29 cellular contexts compared by ENCODE assay signal in the genomic region with DNA sequence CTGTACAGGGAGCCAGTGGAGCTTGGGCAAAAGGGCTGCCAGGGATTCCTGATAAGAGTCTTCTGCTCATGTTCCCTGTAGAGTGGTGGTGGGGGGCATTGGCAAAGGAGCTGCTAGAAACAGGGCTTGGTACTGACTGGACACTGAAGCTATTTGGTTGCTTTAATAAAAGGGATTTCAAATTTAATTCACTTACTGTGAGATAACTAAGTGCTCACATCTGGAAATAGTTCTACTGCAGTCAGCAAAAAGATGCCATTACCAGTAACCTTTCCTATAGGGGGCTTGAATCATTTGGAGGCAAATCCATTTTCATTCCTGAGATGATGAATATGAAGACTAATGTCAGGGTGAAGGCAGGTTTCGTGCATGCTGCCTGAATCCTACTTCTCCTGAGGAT.
"Had no signal": no experiment of that assay in that cellular context is flagged by ENCODE, and none has a peak within 500 bp of the region (broad histone marks: within the 10 kb centered on the region; RNA-seq: fewer than 3 reads in every experiment).

No MANE protein-coding gene starts in this region.

- H3K4me1 Mint-ChIP-seq: stimulated activated effector memory CD8-positive, alpha-beta T cell treated with anti-CD3 and anti-CD28 coated beads, Interleukin-12 subunit alpha, Interleukin-12 subunit beta, amount 100 ng/mL, for 72 hours; stimulated activated memory B cell treated with anti-CD40 and anti-IgM and Interleukin-4, amounts not matched to agents 10 μg/mL and 1 μg/mL and 100 μg/mL, for 72 hours; stimulated activated naive B cell treated with anti-CD40 and anti-IgM and Interleukin-4, amounts not matched to agents 10 μg/mL and 1 μg/mL and 100 μg/mL, for 72 hours; stimulated activated naive CD8-positive, alpha-beta T cell treated with anti-CD3 and anti-CD28 coated beads, Interleukin-15, amount 100 ng/mL, for 72 hours had no signal

- H3K36me3 ChIP-seq: stomach, suprapubic skin, thoracic aorta, thyroid gland, tibial artery, tibial nerve, transverse colon, upper lobe of left lung, upper lobe of right lung, uterus, vagina had no signal

- H3K4me3 Mint-ChIP-seq: stimulated activated effector memory CD8-positive, alpha-beta T cell treated with anti-CD3 and anti-CD28 coated beads, Interleukin-12 subunit alpha, Interleukin-12 subunit beta, amount 100 ng/mL, for 72 hours; stimulated activated memory B cell treated with anti-CD40 and anti-IgM and Interleukin-4, amounts not matched to agents 10 μg/mL and 1 μg/mL and 100 μg/mL, for 72 hours; stimulated activated naive B cell treated with anti-CD40 and anti-IgM and Interleukin-4, amounts not matched to agents 10 μg/mL and 1 μg/mL and 100 μg/mL, for 72 hours; stimulated activated naive CD8-positive, alpha-beta T cell treated with anti-CD3 and anti-CD28 coated beads, Interleukin-15, amount 100 ng/mL, for 72 hours; stimulated activated naive CD8-positive, alpha-beta T cell treated with anti-CD3 and anti-CD28 coated beads, Interleukin-15, Interleukin-2, amounts not matched to agents 100 ng/mL and 50 ng/mL, for 24 hours; type B pancreatic cell had no signal

- H3K4me3 ChIP-seq: stomach, suprapubic skin, testis, thoracic aorta, thyroid gland, tibial artery, tibial nerve, transverse colon, upper lobe of left lung, upper lobe of right lung, uterus, vagina had no signal

- FAIRE-seq: urothelium cell line had no signal

- H3K27ac Mint-ChIP-seq: stimulated activated effector memory CD8-positive, alpha-beta T cell treated with anti-CD3 and anti-CD28 coated beads, Interleukin-12 subunit alpha, Interleukin-12 subunit beta, amount 100 ng/mL, for 72 hours; stimulated activated memory B cell treated with anti-CD40 and anti-IgM and Interleukin-4, amounts not matched to agents 10 μg/mL and 1 μg/mL and 100 μg/mL, for 72 hours; stimulated activated naive B cell treated with anti-CD40 and anti-IgM and Interleukin-4, amounts not matched to agents 10 μg/mL and 1 μg/mL and 100 μg/mL, for 72 hours; stimulated activated naive CD8-positive, alpha-beta T cell treated with anti-CD3 and anti-CD28 coated beads, Interleukin-15, Interleukin-2, amounts not matched to agents 100 ng/mL and 50 ng/mL, for 24 hours; type B pancreatic cell had no signal

- H3K9me3 ChIP-seq: stomach, suprapubic skin, testis, thoracic aorta, thyroid gland, tibial nerve, transverse colon, upper lobe of left lung, upper lobe of right lung, uterus, vagina had no signal

- H3K9me3 Mint-ChIP-seq: type B pancreatic cell had no signal

- H3K27ac ChIP-seq: stomach, suprapubic skin, testis, thoracic aorta, thyroid gland, tibial artery, tibial nerve, transverse colon, upper lobe of left lung, upper lobe of right lung, uterus, vagina had no signal

- H3K27me3 ChIP-seq: stomach, suprapubic skin, testis, thyroid gland, tibial artery, tibial nerve, transverse colon, upper lobe of left lung, upper lobe of right lung, uterus, vagina had no signal

- H3K27me3 Mint-ChIP-seq: stimulated activated naive CD8-positive, alpha-beta T cell treated with anti-CD3 and anti-CD28 coated beads, Interleukin-15, amount 100 ng/mL, for 72 hours; stimulated activated naive CD8-positive, alpha-beta T cell treated with anti-CD3 and anti-CD28 coated beads, Interleukin-15, Interleukin-2, amounts not matched to agents 100 ng/mL and 50 ng/mL, for 24 hours; type B pancreatic cell had no signal

- H3K4me1 ChIP-seq: stomach, suprapubic skin, testis, thyroid gland, tibial artery, tibial nerve, upper lobe of left lung, upper lobe of right lung, uterus, vagina had no signal

- DNase-seq: stimulated activated CD4-positive, alpha-beta T cell treated with anti-CD3 and anti-CD28 coated beads, Interleukin-2, amount 100 ng/mL, for 48 hours; stimulated activated CD4-positive, alpha-beta T cell treated with anti-CD3 and anti-CD28 coated beads, Interleukin-4, amount 100 ng/mL, for 1 hour; stimulated activated CD4-positive, alpha-beta T cell treated with anti-CD3 and anti-CD28 coated beads, Interleukin-4, amount 100 ng/mL, for 24 hours; stimulated activated CD4-positive, alpha-beta T cell treated with anti-CD3 and anti-CD28 coated beads, Interleukin-4, amount 100 ng/mL, for 4 hours; stimulated activated CD8-positive, alpha-beta memory T cell treated with anti-CD3 and anti-CD28 coated beads, Interleukin-4, amount 100 ng/mL, for 48 hours; stimulated activated naive B cell treated with anti-CD40 and anti-IgM and Interleukin-4, amounts not matched to agents 10 μg/mL and 1 μg/mL and 100 μg/mL, for 72 hours; stimulated activated naive CD4-positive, alpha-beta T cell; stimulated activated naive CD4-positive, alpha-beta T cell treated with Interleukin-2 at 50 U/mL for 16 hours; stimulated activated naive CD8-positive, alpha-beta T cell treated with anti-CD3 and anti-CD28 coated beads, Interleukin-15, amount 100 ng/mL, for 72 hours; stimulated activated naive CD8-positive, alpha-beta T cell treated with anti-CD3 and anti-CD28 coated beads, Interleukin-15, Interleukin-2, amounts not matched to agents 100 U/mL and 50 U/mL, for 24 hours; stomach; substantia nigra; testis; thyroid gland; tibial artery; transverse colon; trophoblast cell; upper lobe of left lung; upper lobe of right lung; uterus had no signal

- H3K36me3 Mint-ChIP-seq: stimulated activated effector memory CD8-positive, alpha-beta T cell treated with anti-CD3 and anti-CD28 coated beads, Interleukin-12 subunit alpha, Interleukin-12 subunit beta, amount 100 ng/mL, for 72 hours; stimulated activated naive B cell treated with anti-CD40 and anti-IgM and Interleukin-4, amounts not matched to agents 10 μg/mL and 1 μg/mL and 100 μg/mL, for 72 hours; type B pancreatic cell had no signal

- ATAC-seq: stimulated activated effector memory CD8-positive, alpha-beta T cell treated with anti-CD3 and anti-CD28 coated beads, Interleukin-12 subunit alpha, Interleukin-12 subunit beta, amount 100 ng/mL, for 72 hours; stimulated activated memory B cell treated with anti-CD40 and anti-IgM and Interleukin-4, amounts not matched to agents 10 μg/mL and 1 μg/mL and 100 μg/mL, for 72 hours; stimulated activated naive B cell treated with anti-CD40 and anti-IgM and Interleukin-4, amounts not matched to agents 10 μg/mL and 1 μg/mL and 100 μg/mL, for 72 hours; stimulated activated naive CD8-positive, alpha-beta T cell treated with anti-CD3 and anti-CD28 coated beads, Interleukin-15, amount 100 ng/mL, for 72 hours; stimulated activated naive CD8-positive, alpha-beta T cell treated with anti-CD3 and anti-CD28 coated beads, Interleukin-15, Interleukin-2, amounts not matched to agents 100 U/mL and 50 U/mL, for 24 hours; upper lobe of right lung had no signal
